ENCODE assay signal across 8 cellular contexts in the genomic region with DNA sequence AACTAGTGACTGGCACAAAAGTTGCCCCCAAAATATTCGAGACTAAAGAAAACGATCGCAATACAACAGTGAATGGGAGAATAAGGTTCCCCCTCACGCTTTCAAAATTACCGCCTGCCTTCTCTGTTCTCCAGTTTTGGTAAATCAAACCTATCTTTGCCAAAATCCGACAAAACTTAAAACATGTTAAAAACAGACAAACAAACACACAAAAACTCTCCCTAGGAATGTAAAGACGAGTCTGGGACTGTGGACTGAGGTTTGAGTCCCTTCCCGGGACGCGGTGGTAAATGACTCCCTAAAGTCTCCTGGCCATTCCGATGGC. TPM values are rescaled to one million over a fixed set of nuclear protein-coding genes. Genes with fewer than 3 reads are reported as not detected.
DNase-seq lines count a peak whose midpoint lies in the region; ATAC-seq and TF ChIP-seq lines count a peak whose summit lies in the region.

No MANE protein-coding gene starts in this region.

- peak overlapping the region; percentile 95 for H4K91ac ChIP-seq in IMR-90 (ENCODE audit: insufficient read depth, low read depth, low read length)

- H3K79me1 ChIP-seq in IMR-90 (ENCODE audit: low read depth in 1 of 2, low read length in 2 of 2) = peaks cover 19 to 26% of the 10 kb centered on the region in 2 experiments

- BruUV-seq in IMR-90 (replicated peaks; lab: Mats Ljungman, UMichigan) = no TSS peak

- peak overlapping the region; percentile 91 for H3K18ac ChIP-seq in IMR-90 (ENCODE audit: low read depth, low read length)

- H4K8ac ChIP-seq in IMR-90 (ENCODE audit: low read depth in 2 of 2, low read length in 2 of 2) = peak overlapping the region; percentile 100

- peak overlapping the region; percentile 64 for H2BK5ac ChIP-seq in IMR-90 (ENCODE audit: low read depth, low read length, poor library complexity, severe bottlenecking)

- intact Hi-C loops in IMR-90 (cut with micrococcal nuclease) (no loop called here), colonic mucosa (cut with DNase I) (no loop called here)

- H2BK15ac ChIP-seq in IMR-90 (ENCODE audit: low read depth, low read length) = peak overlapping the region; percentile 86; the same call in 1 of the 3 replicates

- H3K9me1 ChIP-seq in IMR-90 (ENCODE audit: insufficient read depth, low read length) = peaks cover 3% of the 10 kb centered on the region

- POLR2A ChIA-PET in IMR-90 (lab: Charles Lee; ENCODE audit: unreplicated experiment) = interaction anchor here (0.6 kb wide), 1 partner anchor 10 kb away, joined by 4 read pairs; no protein-coding TSS in a partner anchor

- peak overlapping the region; percentile 40 for H2BK20ac ChIP-seq in IMR-90 (ENCODE audit: low read depth, low read length)

- TF ChIP-seq RAD21 in IMR-90 (IDR thresholded peaks at IDR 0.05; ENCODE audit: low read length) = no peak

- peak overlapping the region; percentile 100 for H2AFZ ChIP-seq in IMR-90 (replicated peaks; ENCODE audit: low read length, poor library complexity)

- TF ChIP-seq CTCF in 22Rv1 (IDR thresholded peaks at IDR 0.05) (no peak), IMR-90 (conservative IDR thresholded peaks at IDR 0.05; ENCODE audit: low read depth, low read length) (no peak), colonic mucosa (IDR thresholded peaks at IDR 0.05) (no peak)

- H3K4me3 ChIP-seq in IMR-90 (ENCODE audit: insufficient read depth, low read depth, low read length) (peak overlapping the region; percentile 94), colonic mucosa (peak overlapping the region; percentile 96), muscle layer of colon (ENCODE audit: low read depth in 1 of 2, low read length in 2 of 2) (peak overlapping the region; percentile 34 to 89)

- no peaks in the 10 kb centered on the region; the same call in 1 of the 2 replicates for H3K4me1 ChIP-seq in IMR-90 (ENCODE audit: control insufficient read depth, insufficient read depth, low read length)
- H3K4me1 ChIP-seq in colonic mucosa = no peaks in the 10 kb centered on the region
- peaks cover 12% of the 10 kb centered on the region for H3K4me1 ChIP-seq in muscle layer of colon (ENCODE audit: insufficient read depth, low read length)

- peak overlapping the region; percentile 94 for H2AK9ac ChIP-seq in IMR-90 (replicated peaks; ENCODE audit: low read depth, low read length, poor library complexity)

- H3K9ac ChIP-seq in IMR-90 (ENCODE audit: low read depth, low read length) = peak overlapping the region; percentile 38
- no peak overlapping the region for H3K9ac ChIP-seq in colonic mucosa (ENCODE audit: low read depth in 2 of 2, low read length in 2 of 2)
- H3K9ac ChIP-seq in muscle layer of colon (ENCODE audit: low read length) = no peak overlapping the region

- dilution Hi-C loops in IMR-90 (cut with HindIII; ENCODE audit: low sequenced_read_pairs, unreplicated experiment) = no loop called here

- DNase-seq in IMR-90 = no peak
- no peak for DNase-seq in colonic mucosa
- no peak for DNase-seq in NCI-H2227 treated with DMSO at 0.1 percent for 48 hours (lab: John Stamatoyannopoulos, UW)
- DNase-seq in HuH-7.5 (ENCODE audit: low spot score) = no peak

- H3K27ac ChIP-seq in 22Rv1 = peak overlapping the region; percentile 67
- peak overlapping the region; percentile 76 for H3K27ac ChIP-seq in IMR-90 (ENCODE audit: insufficient read depth, low read length)
- H3K27ac ChIP-seq in colonic mucosa = no peak overlapping the region
- H3K27ac ChIP-seq in muscle layer of colon (ENCODE audit: low read depth, low read length) = peak overlapping the region; percentile 77

- no peaks in the 10 kb centered on the region for H4K20me1 ChIP-seq in IMR-90 (ENCODE audit: insufficient read depth, low read length)

- H3K36me3 ChIP-seq in IMR-90 (ENCODE audit: control insufficient read depth, insufficient read depth, low read length) = 0 out of 2 replicates have a peak, but pooled peaks cover under 1% of the 10 kb centered on the region
- H3K36me3 ChIP-seq in colonic mucosa = no peaks in the 10 kb centered on the region
- H3K36me3 ChIP-seq in muscle layer of colon (ENCODE audit: insufficient read depth, low read length) = no peaks in the 10 kb centered on the region

- WGBS in IMR-90 (ENCODE audit: extremely low coverage in 2 of 2, insufficient read length in 1 of 2), 2 experiments = 4% methylated on average over 3 of the region's 11 CpGs; no CpG with 5 or more reads in 1 of the 2 experiments

- H3K27me3 ChIP-seq in IMR-90 (ENCODE audit: control insufficient read depth, insufficient read depth, low read length) = no peaks in the 10 kb centered on the region
- no peaks in the 10 kb centered on the region for H3K27me3 ChIP-seq in colonic mucosa
- no peaks in the 10 kb centered on the region for H3K27me3 ChIP-seq in muscle layer of colon (ENCODE audit: control insufficient read depth in 1 of 2, insufficient read depth in 2 of 2, low read length in 2 of 2)

- H3K56ac ChIP-seq in IMR-90 (ENCODE audit: extremely low read depth, insufficient read depth, low read length) = peak overlapping the region; percentile 70; the same call in 1 of the 2 replicates

- no peaks in the 10 kb centered on the region for H3K9me3 ChIP-seq in IMR-90 (ENCODE audit: control insufficient read depth, insufficient read depth, low read length)
- H3K9me3 ChIP-seq in colonic mucosa = no peaks in the 10 kb centered on the region
- no peaks in the 10 kb centered on the region for H3K9me3 ChIP-seq in muscle layer of colon (ENCODE audit: low read length)

- peak overlapping the region; percentile 100 for H4K5ac ChIP-seq in IMR-90 (ENCODE audit: low read depth, low read length)

- ATAC-seq in IMR-90 (ENCODE audit: low read depth) = no peak
- no peak for ATAC-seq in HG02884 (IDR thresholded peaks at IDR 0.05; ENCODE audit: unreplicated experiment)
- ATAC-seq in GM19463 (IDR thresholded peaks at IDR 0.05; ENCODE audit: unreplicated experiment) = no peak

- H2AK5ac ChIP-seq in IMR-90 (ENCODE audit: low read depth, low read length) = peak overlapping the region; percentile 86

- H3K4ac ChIP-seq in IMR-90 (ENCODE audit: low read depth, low read length) = peak overlapping the region; percentile 98

- peak overlapping the region; percentile 96 for H3K14ac ChIP-seq in IMR-90 (replicated peaks; ENCODE audit: low read depth, low read length)

- H3K4me2 ChIP-seq in IMR-90 (ENCODE audit: low read depth, low read length) = peak overlapping the region; percentile 86

- peak overlapping the region; percentile 58; the same call in 1 of the 2 replicates for H3K23ac ChIP-seq in IMR-90 (ENCODE audit: low read depth, low read length)

- no peak for TF ChIP-seq POLR2A in IMR-90 (IDR thresholded peaks at IDR 0.05; ENCODE audit: low read depth, low read length)

- H2BK120ac ChIP-seq in IMR-90 (ENCODE audit: low read depth, low read length) = peak overlapping the region; percentile 74

- CTCF ChIA-PET in IMR-90 (lab: Yijun Ruan, JAX) = no interaction called here

- in situ Hi-C loops in IMR-90 (cut with MboI; ENCODE audit: low sequenced_read_pairs) = no loop called here

TF ChIP-seq in IMR-90, 13 proteins besides CTCF, POLR2A, EP300 and RAD21:
- TF ChIP-seq RCOR1 (IDR thresholded peaks at IDR 0.05; ENCODE audit: insufficient replicate concordance, low read length) (no peak), NFE2L2 (IDR thresholded peaks at IDR 0.05; ENCODE audit: low read depth, low read length) (no peak), MAZ (IDR thresholded peaks at IDR 0.05; ENCODE audit: borderline replicate concordance, low read depth, low read length) (no peak), MAFK (IDR thresholded peaks at IDR 0.05; ENCODE audit: low read depth, low read length) (no peak)
- TF ChIP-seq, protein P1, sequence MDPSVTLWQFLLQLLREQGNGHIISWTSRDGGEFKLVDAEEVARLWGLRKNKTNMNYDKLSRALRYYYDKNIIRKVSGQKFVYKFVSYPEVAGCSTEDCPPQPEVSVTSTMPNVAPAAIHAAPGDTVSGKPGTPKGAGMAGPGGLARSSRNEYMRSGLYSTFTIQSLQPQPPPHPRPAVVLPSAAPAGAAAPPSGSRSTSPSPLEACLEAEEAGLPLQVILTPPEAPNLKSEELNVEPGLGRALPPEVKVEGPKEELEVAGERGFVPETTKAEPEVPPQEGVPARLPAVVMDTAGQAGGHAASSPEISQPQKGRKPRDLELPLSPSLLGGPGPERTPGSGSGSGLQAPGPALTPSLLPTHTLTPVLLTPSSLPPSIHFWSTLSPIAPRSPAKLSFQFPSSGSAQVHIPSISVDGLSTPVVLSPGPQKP (IDR thresholded peaks at IDR 0.05; ENCODE audit: borderline replicate concordance, low read depth, low read length) = no peak
- TF ChIP-seq, protein P2, sequence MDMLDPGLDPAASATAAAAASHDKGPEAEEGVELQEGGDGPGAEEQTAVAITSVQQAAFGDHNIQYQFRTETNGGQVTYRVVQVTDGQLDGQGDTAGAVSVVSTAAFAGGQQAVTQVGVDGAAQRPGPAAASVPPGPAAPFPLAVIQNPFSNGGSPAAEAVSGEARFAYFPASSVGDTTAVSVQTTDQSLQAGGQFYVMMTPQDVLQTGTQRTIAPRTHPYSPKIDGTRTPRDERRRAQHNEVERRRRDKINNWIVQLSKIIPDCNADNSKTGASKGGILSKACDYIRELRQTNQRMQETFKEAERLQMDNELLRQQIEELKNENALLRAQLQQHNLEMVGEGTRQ (IDR thresholded peaks at IDR 0.05; ENCODE audit: low read depth, low read length) = no peak

RNA-seq across cellular contexts. Expression of a gene that starts 0.4 kb away (rescaled TPM):
- total RNA-seq in IMR-90 (2012; rRNA removed) (11.8 and 26.4 TPM in 2 replicates), colonic mucosa (10 to 100 TPM; 19.8 to 25.6 TPM)
- polyA plus RNA-seq in IMR-90 (2012; rRNA removed) = 10.4 and 13.8 TPM in 2 replicates
- 2.1 and 3.2 TPM in 2 replicates for polyA plus RNA-seq in IMR-90 (2012; cell fraction: cytosol; rRNA removed)
- polyA plus RNA-seq in IMR-90 (2012; cell fraction: nucleus; rRNA removed; ENCODE audit: low replicate concordance) = 3.1 and 10.1 TPM in 2 replicates

RNA-seq across cellular contexts. Expression of a gene that starts 28.4 kb away (rescaled TPM):
- 50.3 and 70.4 TPM in 2 replicates for total RNA-seq in IMR-90 (2012; rRNA removed)
- polyA plus RNA-seq in IMR-90 (2012; rRNA removed) = 26.9 and 29.4 TPM in 2 replicates
- 7.3 and 13.5 TPM in 2 replicates for polyA plus RNA-seq in IMR-90 (2012; cell fraction: cytosol; rRNA removed)
- polyA plus RNA-seq in IMR-90 (2012; cell fraction: nucleus; rRNA removed; ENCODE audit: low replicate concordance) = 3.2 and 21.3 TPM in 2 replicates
- 10 to 100 TPM; 20.7 to 33.0 TPM for total RNA-seq in colonic mucosa

RNA-seq across cellular contexts. Expression of a gene that starts 34.4 kb away (rescaled TPM):
- total RNA-seq in IMR-90 (2012; rRNA removed) (not detected in 2 replicates), colonic mucosa (under 1 TPM in 1 of 2 donors, not detected in 1; 0.11 TPM)
- polyA plus RNA-seq in IMR-90 (2012; rRNA removed) = not detected in 2 replicates
- polyA plus RNA-seq in IMR-90 (2012; cell fraction: cytosol; rRNA removed) = not detected in 2 replicates
- 0.03 TPM in 1 of 2 replicates, not detected in the other for polyA plus RNA-seq in IMR-90 (2012; cell fraction: nucleus; rRNA removed; ENCODE audit: low replicate concordance)
